ENCODE assay signal across 9 cellular contexts in genomic region chr17:27456681-27457404, GRCh38. TPM values are rescaled to one million over a fixed set of nuclear protein-coding genes. Genes with fewer than 3 reads are reported as not detected.
DNase-seq lines count a peak whose midpoint lies in the region; ATAC-seq and TF ChIP-seq lines count a peak whose summit lies in the region.
"Had no signal": no experiment of that assay in that cellular context is flagged by ENCODE, and none has a peak within 500 bp of the region (broad histone marks: within the 10 kb centered on the region; RNA-seq: fewer than 3 reads in every experiment).

No MANE protein-coding gene starts in this region.

- CTCF ChIA-PET in HCT116 (lab: Charles Lee) = interaction anchor here (1.0 to 1.2 kb wide), 4 partner anchors 26 to 143 kb away, joined by 3 to 10 read pairs (median 4); no protein-coding TSS in a partner anchor

- no peaks in the 10 kb centered on the region for H3K9me3 Mint-ChIP-seq in activated naive CD4-positive, alpha-beta T cell treated with anti-CD3 and anti-CD28 coated beads, Interleukin-2, amount 50 U/mL, for 72 hours

- ATAC-seq in HCT116 = no peak; the same call in 1 of the 2 replicates
- ATAC-seq in activated naive CD4-positive, alpha-beta T cell treated with anti-CD3 and anti-CD28 coated beads, Interleukin-2, amount 50 U/mL, for 72 hours = peak in 1 of 2 donors; percentile 1
- no peak for ATAC-seq in GM19351 (IDR thresholded peaks at IDR 0.05; ENCODE audit: unreplicated experiment)

- peaks cover 17 to 26% of the 10 kb centered on the region in 2 experiments for H3K4me1 ChIP-seq in HCT116 (ENCODE audit: control insufficient read depth in 1 of 2, insufficient read depth in 2 of 2, low read length in 2 of 2)
- H3K4me1 ChIP-seq in iPS-15b (ENCODE audit: control insufficient read depth, insufficient read depth, low read length) = peaks cover 16% of the 10 kb centered on the region

- RAD21 ChIA-PET in HCT116 (lab: Charles Lee; ENCODE audit: low non-redundant PET in 1 of 2, low total read pairs in 2 of 2, uncharacterized antibody in 2 of 2, unreplicated experiment in 2 of 2) = interaction anchor here (0.7 to 1.3 kb wide), 2 partner anchors 110 to 122 kb away, joined by 3 to 4 read pairs; no protein-coding TSS in a partner anchor

- no peaks in the 10 kb centered on the region for H3K36me3 ChIP-seq in HCT116 (ENCODE audit: control insufficient read depth in 1 of 2, insufficient read depth in 2 of 2, low read length in 2 of 2)
- no peaks in the 10 kb centered on the region for H3K36me3 ChIP-seq in iPS-15b (ENCODE audit: control insufficient read depth, insufficient read depth, low read length)

- H3K4me3 ChIP-seq in AG09309 (ENCODE audit: control insufficient read depth, low read depth, low read length) (peak overlapping the region; percentile 63), HCT116 (replicated peaks in 1 of 2; ENCODE audit: low read depth in 1 of 2, low read length in 2 of 2) (peak overlapping the region; percentile 63 to 71), iPS-15b (ENCODE audit: low read depth, low read length) (peak overlapping the region; percentile 67)

- H4K20me1 ChIP-seq in HCT116 (ENCODE audit: insufficient read depth) = no peaks in the 10 kb centered on the region

- no peak overlapping the region for H2AFZ ChIP-seq in HCT116 (ENCODE audit: low read depth, low read length, poor library complexity, severe bottlenecking)

- no peak for TF ChIP-seq POLR2A in HCT116 (IDR thresholded peaks at IDR 0.05; ENCODE audit: borderline replicate concordance, extremely low read depth, insufficient read depth, insufficient read length)

- H3K4me2 ChIP-seq in HCT116 (ENCODE audit: low read length) = peak overlapping the region; percentile 82

- peak overlapping the region; percentile 58 for H3K9ac ChIP-seq in HCT116 (ENCODE audit: low read length)
- H3K9ac ChIP-seq in iPS-15b (ENCODE audit: low read depth, low read length) = peak overlapping the region; percentile 39

- POLR2A ChIA-PET in HCT116 (lab: Charles Lee) = interaction anchor here (1.2 to 1.6 kb wide), 4 partner anchors 10 to 162 kb away, joined by 3 to 4 read pairs (median 4); no protein-coding TSS in a partner anchor

- no TSS peak for BruUV-seq in HCT116 (replicated peaks; lab: Mats Ljungman, UMichigan)

- H3K27me3 ChIP-seq in HCT116 (ENCODE audit: insufficient read depth, low read length) = no peaks in the 10 kb centered on the region
- H3K27me3 ChIP-seq in iPS-15b (ENCODE audit: control insufficient read depth, insufficient read depth, low read length) = peaks cover 11% of the 10 kb centered on the region

- H3K27ac Mint-ChIP-seq in activated naive CD4-positive, alpha-beta T cell treated with anti-CD3 and anti-CD28 coated beads, Interleukin-2, amount 50 U/mL, for 72 hours = peak overlapping the region; percentile 91 to 95

- H3K79me2 ChIP-seq in HCT116 (ENCODE audit: insufficient read depth, low read length) = peaks cover 6% of the 10 kb centered on the region; the same call in 1 of the 2 replicates

- DNase-seq in AG09309 (ENCODE audit: low read depth) (no peak), HCT116 (ENCODE audit: low read depth, low spot score) (no peak), putamen (ENCODE audit: low spot score) (no peak), amniotic stem cell (lab: John Stamatoyannopoulos, UW) (no peak)
- DNase-seq in activated naive CD4-positive, alpha-beta T cell treated with anti-CD3 and anti-CD28 coated beads, Interleukin-2, amount 50 U/mL, for 72 hours (ENCODE audit: low spot score in 2 of 2) = no peak
- DNase-seq in stimulated activated CD8-positive, alpha-beta memory T cell treated with anti-CD3 and anti-CD28 coated beads, Interleukin-4, amount 100 ng/mL, for 48 hours = peak; percentile 45

- H3K9me2 ChIP-seq in HCT116 (ENCODE audit: insufficient read depth) = no peaks in the 10 kb centered on the region

- intact Hi-C loops in HCT116 (cut with micrococcal nuclease) = no loop called here

- no peak for TF ChIP-seq CTCF in AG09309 (IDR thresholded peaks at IDR 0.05; ENCODE audit: control insufficient read depth, insufficient read depth, low read depth, low read length, missing control alignments)
- no peak for TF ChIP-seq CTCF in HCT116 (IDR thresholded peaks at IDR 0.05 in 2 of 3, conservative IDR thresholded peaks at IDR 0.05 in 1 of 3; ENCODE audit: borderline replicate concordance in 1 of 3, insufficient read depth in 1 of 3, low read depth in 2 of 3, low read length in 2 of 3)

- H3K36me3 Mint-ChIP-seq in activated naive CD4-positive, alpha-beta T cell treated with anti-CD3 and anti-CD28 coated beads, Interleukin-2, amount 50 U/mL, for 72 hours = peaks cover 16 to 37% of the 10 kb centered on the region in 2 donors

- no peak for TF ChIP-seq RAD21 in HCT116 (IDR thresholded peaks at IDR 0.05; ENCODE audit: low read depth)

- H3K9me3 ChIP-seq in HCT116 (ENCODE audit: control insufficient read depth in 1 of 2, insufficient read depth in 1 of 2, low read depth in 1 of 2, low read length in 2 of 2) = no peaks in the 10 kb centered on the region
- H3K9me3 ChIP-seq in iPS-15b (ENCODE audit: control insufficient read depth, insufficient read depth, low read length) = no peaks in the 10 kb centered on the region

- peak overlapping the region; percentile 36; the same call in 1 of the 2 replicates for H3K27ac ChIP-seq in HCT116 (ENCODE audit: low read depth, low read length)
- H3K27ac ChIP-seq: epithelial cell of prostate had no signal

TF ChIP-seq in HCT116, 20 proteins besides CTCF, POLR2A, EP300 and RAD21:
- TF ChIP-seq YY1 (IDR thresholded peaks at IDR 0.05; ENCODE audit: extremely low read depth, insufficient replicate concordance, low read depth, low read length) (no peak), SRF (IDR thresholded peaks at IDR 0.05; ENCODE audit: low read depth) (no peak), FOSL1 (IDR thresholded peaks at IDR 0.05; ENCODE audit: low read depth) (no peak), SIN3A (IDR thresholded peaks at IDR 0.05; ENCODE audit: low read depth) (no peak), SP1 (IDR thresholded peaks at IDR 0.05; ENCODE audit: low read depth) (no peak)

RNA-seq across cellular contexts. Expression of gene KSR1, which starts 0.6 kb away (rescaled TPM):
- total RNA-seq in HCT116 (2021; ENCODE audit: unreplicated experiment) = 16.5 TPM
- polyA plus RNA-seq in HCT116 (2012) = 15.3 and 18.7 TPM in 2 replicates
- total RNA-seq in activated naive CD4-positive, alpha-beta T cell treated with anti-CD3 and anti-CD28 coated beads, Interleukin-2, amount 50 U/mL, for 72 hours = 100 to 1,000 TPM; 132 to 194 TPM
